Comparison of ENCODE assay signal across 9 cellular contexts in genomic region chr15:39874890-39875549, GRCh38. TPM values are rescaled to one million over a fixed set of nuclear protein-coding genes. Genes with fewer than 3 reads are reported as not detected.
A peak's percentile ranks its signal among the peaks of the same experiment; 100 is the strongest.
DNase-seq lines count a peak whose midpoint lies in the region; ATAC-seq, FAIRE-seq and TF ChIP-seq lines count a peak whose summit lies in the region.
"Had no signal": no experiment of that assay in that cellular context is flagged by ENCODE, and none has a peak within 500 bp of the region (broad histone marks: within the 10 kb centered on the region; RNA-seq: fewer than 3 reads in every experiment).

No MANE protein-coding gene starts in this region.

- peak; percentile 13 for DNase-seq in Daoy (ENCODE audit: low read depth)
- DNase-seq in HT-29 (ENCODE audit: low spot score), result peak; percentile 68
- peak; percentile 40 for DNase-seq in SK-N-SH
- DNase-seq in esophagus squamous epithelium (lab: John Stamatoyannopoulos, UW), result no peak
- no peak for DNase-seq in retinal pigment epithelial cell (ENCODE audit: low read depth)
- DNase-seq in posterior cingulate gyrus, result no peak
- no peak for DNase-seq in RCC 7860 (ENCODE audit: low spot score)

- CTCF ChIA-PET in SK-N-SH (lab: Yijun Ruan, JAX), result interaction anchor here (0.7 to 3.2 kb wide), 16 partner anchors 13 to 399 kb away, joined by 3 to 21 read pairs (median 4); no protein-coding TSS in a partner anchor

- intact Hi-C loops in esophagus squamous epithelium (cut with DNase I) (loop anchor here (10.0 kb wide), 1 partner anchor 70 kb away; no protein-coding TSS in a partner anchor), posterior cingulate gyrus (cut with DNase I) (loop anchor here (5.0 kb wide), 1 partner anchor 88 kb away; no protein-coding TSS in a partner anchor)

- no peak for TF ChIP-seq POLR2A in esophagus squamous epithelium (IDR thresholded peaks at IDR 0.05)

- FAIRE-seq in RCC 7860 (lab: Jason Lieb, UNC), result no peak

- H3K27me3 ChIP-seq in SK-N-SH (ENCODE audit: insufficient read depth) (no peaks in the 10 kb centered on the region), esophagus squamous epithelium (no peaks in the 10 kb centered on the region)

- no peaks in the 10 kb centered on the region for H3K9me2 ChIP-seq in SK-N-SH

- peaks cover 0 to 15% of the 10 kb centered on the region in 2 experiments for H3K36me3 ChIP-seq in SK-N-SH (replicated peaks in 1 of 2; ENCODE audit: control insufficient read depth in 1 of 2, insufficient read depth in 2 of 2, low read length in 1 of 2)
- no peaks in the 10 kb centered on the region for H3K36me3 ChIP-seq in esophagus squamous epithelium

- H3K9ac ChIP-seq in SK-N-SH, result no peak overlapping the region

- no peak for TF ChIP-seq EP300 in SK-N-SH (IDR thresholded peaks at IDR 0.05; ENCODE audit: borderline replicate concordance in 1 of 2, low read depth in 1 of 2, low read length in 1 of 2)

- H3K4me3 ChIP-seq in SK-N-SH (ENCODE audit: low read depth in 2 of 2, low read length in 1 of 2), result no peak overlapping the region
- H3K4me3 ChIP-seq in esophagus squamous epithelium, result no peak overlapping the region
- H3K4me3 ChIP-seq in retinal pigment epithelial cell (ENCODE audit: low read length), result no peak overlapping the region

- H3F3A ChIP-seq in SK-N-SH (replicated peaks; ENCODE audit: insufficient read depth), result peaks cover 7% of the 10 kb centered on the region

- H3K9me3 ChIP-seq in SK-N-SH, result no peaks in the 10 kb centered on the region
- no peaks in the 10 kb centered on the region for H3K9me3 ChIP-seq in esophagus squamous epithelium

- POLR2A ChIA-PET in SK-N-SH (lab: Yijun Ruan, JAX), result no interaction called here

- no peak overlapping the region for H3K27ac ChIP-seq in SK-N-SH (ENCODE audit: low read depth in 2 of 2, low read length in 1 of 2)
- no peak overlapping the region for H3K27ac ChIP-seq in esophagus squamous epithelium

- no peak overlapping the region for H2AFZ ChIP-seq in SK-N-SH (ENCODE audit: low read depth)

- peak; percentile 80 for TF ChIP-seq RAD21 in SK-N-SH (IDR thresholded peaks at IDR 0.05; ENCODE audit: low read length)

- peaks cover 98% of the 10 kb centered on the region for H3K79me2 ChIP-seq in SK-N-SH (ENCODE audit: insufficient read depth)

- H4K20me1 ChIP-seq in SK-N-SH (ENCODE audit: insufficient read depth), result peaks cover 12% of the 10 kb centered on the region; the same call in 1 of the 2 replicates

- no peak for ATAC-seq in HG03520 (IDR thresholded peaks at IDR 0.05; ENCODE audit: unreplicated experiment)
- ATAC-seq: naive thymus-derived CD8-positive, alpha-beta T cell had no signal

- no peak overlapping the region for H3K4me2 ChIP-seq in SK-N-SH

- TF ChIP-seq CTCF in SK-N-SH (IDR thresholded peaks at IDR 0.05) (peak; percentile 77), esophagus squamous epithelium (IDR thresholded peaks at IDR 0.05) (peak; percentile 11 to 67 (median 46)), retinal pigment epithelial cell (conservative IDR thresholded peaks at IDR 0.05; ENCODE audit: low read depth, low read length) (peak; percentile 79)

- H3K4me1 ChIP-seq in SK-N-SH (ENCODE audit: control insufficient read depth in 1 of 2, insufficient read depth in 2 of 2, low read depth in 1 of 2, low read length in 1 of 2) (no peaks in the 10 kb centered on the region), esophagus squamous epithelium (peaks cover 0 to 2% (median under 1%) of the 10 kb centered on the region in 3 donors)

- WGBS in SK-N-SH (ENCODE audit: low lambda C conversion rate), result 77% methylated on average over 9 of the region's 9 CpGs
- 40 to 58% methylated on average over 9 of the region's 9 CpGs for WGBS in esophagus squamous epithelium, 2 donors

TF ChIP-seq in SK-N-SH, 30 proteins besides CTCF, POLR2A, EP300 and RAD21:
- TF ChIP-seq SMC3 (IDR thresholded peaks at IDR 0.05; ENCODE audit: low read depth, low read length) (peak; percentile 74), NRF1 (IDR thresholded peaks at IDR 0.05; ENCODE audit: low read depth, low read length) (no peak)

RNA-seq across cellular contexts. Expression of gene GPR176, which starts 45.0 kb away (rescaled TPM):
- 29.5 and 32.4 TPM in 2 replicates for total RNA-seq in Daoy (2014; rRNA removed; shearing (Covaris generic))
- total RNA-seq in HT-29 (2014; rRNA removed; shearing (Covaris generic)), result 1.7 TPM in 2 replicates
- polyA plus RNA-seq in SK-N-SH (2012; rRNA removed), result 21.9 and 34.1 TPM in 2 replicates
- 17.9 and 24.9 TPM in 2 replicates for polyA plus RNA-seq in SK-N-SH (2012; cell fraction: cytosol; rRNA removed)
- polyA plus RNA-seq in SK-N-SH (2012; cell fraction: nucleus; rRNA removed), result 32.5 and 33.8 TPM in 2 replicates
- 1 to 10 TPM in 3 of 4 donors, not detected in 1; 1.1 to 5.0 (median 4.0) TPM for total RNA-seq in esophagus squamous epithelium
- total RNA-seq: naive thymus-derived CD8-positive, alpha-beta T cell had no signal
- polyA plus RNA-seq: naive thymus-derived CD8-positive, alpha-beta T cell had no signal

RNA-seq across cellular contexts. Expression of gene EIF2AK4, which starts 58.9 kb away (rescaled TPM):
- 23.5 and 30.3 TPM in 2 replicates for total RNA-seq in Daoy (2014; rRNA removed; shearing (Covaris generic))
- 10.4 and 12.4 TPM in 2 replicates for total RNA-seq in HT-29 (2014; rRNA removed; shearing (Covaris generic))
- 52.8 and 63.7 TPM in 2 replicates for polyA plus RNA-seq in SK-N-SH (2012; rRNA removed)
- polyA plus RNA-seq in SK-N-SH (2012; cell fraction: cytosol; rRNA removed), result 59.7 and 64.2 TPM in 2 replicates
- 38.9 and 43.1 TPM in 2 replicates for polyA plus RNA-seq in SK-N-SH (2012; cell fraction: nucleus; rRNA removed)
- 10 to 100 TPM; 18.1 to 29.8 (median 24.0) TPM for total RNA-seq in esophagus squamous epithelium

Comparison
In these comparisons a context has a peak if more than half of its experiments do, and no peak if none do; other contexts are left out.
1. DNase-seq: peak in Daoy (single experiment), HT-29 (single experiment) and SK-N-SH (single experiment); none in esophagus squamous epithelium (single experiment), retinal pigment epithelial cell (single experiment), posterior cingulate gyrus (0 of 10) and RCC 7860 (single experiment).
2. Peak in every context shown above with its lines, with median percentiles within 50 percentile points of each other: CTCF ChIP-seq.